Comparison of ENCODE assay signal across 8 cellular contexts in the genomic region with DNA sequence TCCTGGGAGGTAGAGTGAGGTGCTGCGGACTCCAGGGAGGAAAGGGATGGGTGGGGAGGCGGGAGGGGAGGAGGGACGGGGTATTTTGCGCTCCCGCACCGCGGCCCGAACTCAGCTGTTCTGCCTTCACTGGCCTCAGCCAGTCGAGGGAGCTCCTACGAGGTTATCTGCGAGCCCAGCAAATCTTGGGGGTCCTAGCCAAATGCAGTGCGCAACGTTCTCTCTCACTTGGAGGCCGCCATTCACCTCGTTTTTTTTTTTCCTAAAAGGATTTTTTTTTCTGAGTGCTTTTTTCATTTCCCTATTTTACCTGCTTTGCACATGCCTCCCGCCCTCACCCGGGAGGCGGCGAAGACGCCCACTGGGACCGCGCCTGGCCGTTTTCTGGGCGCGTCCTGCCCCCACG. TPM values are rescaled to one million over a fixed set of nuclear protein-coding genes. Genes with fewer than 3 reads are reported as not detected.
DNase-seq lines count a peak whose midpoint lies in the region; ATAC-seq lines count a peak whose summit lies in the region.

No MANE protein-coding gene starts in this region.

- peak overlapping the region; percentile 69 for H3K4me3 Mint-ChIP-seq in activated CD4-positive, alpha-beta T cell treated with anti-CD3 and anti-CD28 coated beads, Interleukin-2, amount 10 ng/mL, durations not matched to agents 7 days and 5 days
- peak overlapping the region; percentile 86 to 88 for H3K4me3 Mint-ChIP-seq in stimulated activated naive CD8-positive, alpha-beta T cell treated with anti-CD3 and anti-CD28 coated beads, Interleukin-15, amount 100 ng/mL, for 72 hours

- H3K27ac Mint-ChIP-seq in activated CD4-positive, alpha-beta T cell treated with anti-CD3 and anti-CD28 coated beads, Interleukin-2, amount 10 ng/mL, durations not matched to agents 7 days and 5 days: peak overlapping the region; percentile 57
- peak overlapping the region; percentile 81 to 90 for H3K27ac Mint-ChIP-seq in stimulated activated naive CD8-positive, alpha-beta T cell treated with anti-CD3 and anti-CD28 coated beads, Interleukin-15, amount 100 ng/mL, for 72 hours

- peak overlapping the region; percentile 99; the same call in 1 of the 2 replicates for H3K4me3 ChIP-seq in iPS DF 6.9 (ENCODE audit: low read length)

- no peak for DNase-seq in activated CD4-positive, alpha-beta T cell treated with anti-CD3 and anti-CD28 coated beads, Interleukin-2, amount 10 ng/mL, durations not matched to agents 7 days and 5 days
- no peak for DNase-seq in activated CD4-positive, alpha-beta T cell treated with anti-CD3 and anti-CD28 coated beads, Interleukin-2, amount 50 U/mL, for 4 hours
- peak; percentile 69 for DNase-seq in activated CD8-positive, alpha-beta memory T cell treated with anti-CD3 and anti-CD28 coated beads, Interleukin-2, amount 50 U/mL, for 48 hours
- DNase-seq in iPS DF 6.9 (ENCODE audit: low read depth, low spot score): no peak
- no peak for DNase-seq in stimulated activated naive CD8-positive, alpha-beta T cell treated with anti-CD3 and anti-CD28 coated beads, Interleukin-15, amount 100 ng/mL, for 72 hours
- DNase-seq in pons (ENCODE audit: low spot score): no peak
- no peak for DNase-seq in epidermal melanocyte (ENCODE audit: insufficient read length, low spot score)

- POLR2A ChIA-PET in activated CD4-positive, alpha-beta T cell treated with anti-CD3 and anti-CD28 coated beads, Interleukin-2, amount 10 ng/mL, durations not matched to agents 7 days and 5 days (lab: Charles Lee): no interaction called here

- no CpG with 5 or more reads among the region's 26 CpGs for WGBS in iPS DF 6.9 (ENCODE audit: insufficient coverage, insufficient read length)

- no peaks in the 10 kb centered on the region for H3K9me3 Mint-ChIP-seq in activated CD4-positive, alpha-beta T cell treated with anti-CD3 and anti-CD28 coated beads, Interleukin-2, amount 10 ng/mL, durations not matched to agents 7 days and 5 days
- no peaks in the 10 kb centered on the region for H3K9me3 Mint-ChIP-seq in stimulated activated naive CD8-positive, alpha-beta T cell treated with anti-CD3 and anti-CD28 coated beads, Interleukin-15, amount 100 ng/mL, for 72 hours

- H3K9me3 ChIP-seq in iPS DF 6.9 (ENCODE audit: control insufficient read depth, insufficient read depth, low read length): no peaks in the 10 kb centered on the region

- peaks cover 43% of the 10 kb centered on the region for H3K4me1 Mint-ChIP-seq in activated CD4-positive, alpha-beta T cell treated with anti-CD3 and anti-CD28 coated beads, Interleukin-2, amount 10 ng/mL, durations not matched to agents 7 days and 5 days
- peaks cover 68% of the 10 kb centered on the region for H3K4me1 Mint-ChIP-seq in stimulated activated naive CD8-positive, alpha-beta T cell treated with anti-CD3 and anti-CD28 coated beads, Interleukin-15, amount 100 ng/mL, for 72 hours

- CTCF ChIA-PET in activated CD4-positive, alpha-beta T cell treated with anti-CD3 and anti-CD28 coated beads, Interleukin-2, amount 10 ng/mL, durations not matched to agents 7 days and 5 days (lab: Charles Lee): interaction anchor here (1.2 kb wide), 1 partner anchor 70 kb away, joined by 4 read pairs; no protein-coding TSS in a partner anchor

- H3K27ac ChIP-seq in iPS DF 6.9 (ENCODE audit: low read length): no peak overlapping the region

- H3K27me3 Mint-ChIP-seq in activated CD4-positive, alpha-beta T cell treated with anti-CD3 and anti-CD28 coated beads, Interleukin-2, amount 10 ng/mL, durations not matched to agents 7 days and 5 days: peaks cover 50% of the 10 kb centered on the region
- H3K27me3 Mint-ChIP-seq in stimulated activated naive CD8-positive, alpha-beta T cell treated with anti-CD3 and anti-CD28 coated beads, Interleukin-15, amount 100 ng/mL, for 72 hours: peaks cover 35% of the 10 kb centered on the region

- peaks cover 14% of the 10 kb centered on the region for H3K36me3 Mint-ChIP-seq in activated CD4-positive, alpha-beta T cell treated with anti-CD3 and anti-CD28 coated beads, Interleukin-2, amount 10 ng/mL, durations not matched to agents 7 days and 5 days (ENCODE audit: low read depth)

- peaks cover 11% of the 10 kb centered on the region for H3K4me1 ChIP-seq in iPS DF 6.9 (ENCODE audit: control insufficient read depth, insufficient read depth, low read length)

- peaks cover 3% of the 10 kb centered on the region; the same call in 1 of the 2 replicates for H3K36me3 ChIP-seq in iPS DF 6.9 (ENCODE audit: control insufficient read depth, insufficient read depth, low read length)

- ATAC-seq in stimulated activated naive CD8-positive, alpha-beta T cell treated with anti-CD3 and anti-CD28 coated beads, Interleukin-15, amount 100 ng/mL, for 72 hours: no peak
- no peak for ATAC-seq in HG03095 (IDR thresholded peaks at IDR 0.05; ENCODE audit: unreplicated experiment)

- H3K27me3 ChIP-seq in iPS DF 6.9 (ENCODE audit: control insufficient read depth, insufficient read depth, low read length): peaks cover 32% of the 10 kb centered on the region

RNA-seq across cellular contexts. Expression of gene BCL2L11, which starts 0.9 kb away (rescaled TPM):
- total RNA-seq in activated CD4-positive, alpha-beta T cell treated with anti-CD3 and anti-CD28 coated beads, Interleukin-2, amount 10 ng/mL, durations not matched to agents 7 days and 5 days: 10 to 100 TPM; 11.1 to 11.2 TPM
